In genomic region chr5:44613951-44614350, GRCh38 we compare ENCODE assay signal across 26 cellular contexts.
"Had no signal": no experiment of that assay in that cellular context is flagged by ENCODE, and none has a peak within 500 bp of the region (broad histone marks: within the 10 kb centered on the region; RNA-seq: fewer than 3 reads in every experiment).

No MANE protein-coding gene starts in this region.

- H3K4me1 ChIP-seq: neural progenitor cell, parathyroid adenoma, psoas muscle, right lobe of liver, sigmoid colon, suprapubic skin, testis, tibial artery, transverse colon, upper lobe of right lung, uterus had no signal

- H3K36me3 ChIP-seq: neural progenitor cell, ovary, right lobe of liver, sigmoid colon, suprapubic skin, tibial artery, transverse colon, upper lobe of right lung, uterus had no signal

- H3K4me3 ChIP-seq: neural progenitor cell, ovary, psoas muscle, right lobe of liver, sigmoid colon, suprapubic skin, testis, tibial artery, transverse colon, upper lobe of right lung, uterus had no signal

- H3K27me3 ChIP-seq: neural progenitor cell, ovary, right lobe of liver, sigmoid colon, suprapubic skin, testis, tibial artery, transverse colon, upper lobe of right lung, uterus had no signal

- H3K27ac ChIP-seq: neural progenitor cell, ovary, parathyroid adenoma, psoas muscle, right lobe of liver, sigmoid colon, suprapubic skin, testis, tibial artery, transverse colon, upper lobe of right lung, uterus had no signal

- H3K9ac ChIP-seq: neural progenitor cell, parathyroid adenoma had no signal

- H3K79me2 ChIP-seq: parathyroid adenoma had no signal

- H3K9me3 ChIP-seq: ovary, psoas muscle, right lobe of liver, sigmoid colon, suprapubic skin, testis, tibial artery, transverse colon, upper lobe of right lung, uterus had no signal

- ATAC-seq: natural killer cell; psoas muscle; right cardiac atrium; right lobe of liver; stimulated activated memory B cell treated with anti-CD40 and anti-IgM and Interleukin-4, amounts not matched to agents 10 μg/mL and 1 μg/mL and 100 μg/mL, for 72 hours; stimulated activated naive CD8-positive, alpha-beta T cell treated with anti-CD3 and anti-CD28 coated beads, Interleukin-15, amount 100 ng/mL, for 72 hours; stimulated activated naive CD8-positive, alpha-beta T cell treated with anti-CD3 and anti-CD28 coated beads, Interleukin-15, Interleukin-2, amounts not matched to agents 100 U/mL and 50 U/mL, for 24 hours; upper lobe of right lung had no signal

- DNase-seq: natural killer cell; occipital lobe; ovary; posterior cingulate gyrus; psoas muscle; right cardiac atrium; right lobe of liver; sigmoid colon; small intestine; stimulated activated CD4-positive, alpha-beta T cell treated with anti-CD3 and anti-CD28 coated beads, Interleukin-15, amount 100 ng/mL, for 24 hours; stimulated activated CD4-positive, alpha-beta T cell treated with anti-CD3 and anti-CD28 coated beads, Interleukin-4, amount 100 ng/mL, for 1 hour; stimulated activated CD4-positive, alpha-beta T cell treated with anti-CD3 and anti-CD28 coated beads, Interleukin-4, amount 100 ng/mL, for 4 hours; stimulated activated CD8-positive, alpha-beta memory T cell treated with anti-CD3 and anti-CD28 coated beads, Interleukin-4, amount 100 ng/mL, for 48 hours; stimulated activated naive CD4-positive, alpha-beta T cell; stimulated activated naive CD8-positive, alpha-beta T cell treated with anti-CD3 and anti-CD28 coated beads, Interleukin-15, amount 100 ng/mL, for 72 hours; stimulated activated naive CD8-positive, alpha-beta T cell treated with anti-CD3 and anti-CD28 coated beads, Interleukin-15, Interleukin-2, amounts not matched to agents 100 U/mL and 50 U/mL, for 24 hours; substantia nigra; testis; tibial artery; transverse colon; upper lobe of right lung; uterus had no signal

- H3K4me2 ChIP-seq: neural progenitor cell had no signal

- H2AFZ ChIP-seq: neural progenitor cell, parathyroid adenoma had no signal
